Comparison of ENCODE assay signal across 10 cellular contexts in genomic region chr13:94312511-94313191, GRCh38.
DNase-seq lines count a peak whose midpoint lies in the region; ATAC-seq and TF ChIP-seq lines count a peak whose summit lies in the region.
"Had no signal": no experiment of that assay in that cellular context is flagged by ENCODE, and none has a peak within 500 bp of the region (broad histone marks: within the 10 kb centered on the region; RNA-seq: fewer than 3 reads in every experiment).

No MANE protein-coding gene starts in this region.

- H3K4me1 Mint-ChIP-seq in activated CD8-positive, alpha-beta memory T cell treated with anti-CD3 and anti-CD28 coated beads, Interleukin-2, amount 10 ng/mL, durations not matched to agents 7 days and 5 days: peaks cover 67% of the 10 kb centered on the region

- peak overlapping the region; percentile 99 for H3K27ac ChIP-seq in RWPE2 (ENCODE audit: poor library complexity, severe bottlenecking)
- H3K27ac ChIP-seq in tibial artery: no peak overlapping the region
- H3K27ac ChIP-seq: neutrophil had no signal

- H3K9me3 Mint-ChIP-seq in activated CD8-positive, alpha-beta memory T cell treated with anti-CD3 and anti-CD28 coated beads, Interleukin-2, amount 10 ng/mL, durations not matched to agents 7 days and 5 days (ENCODE audit: low read depth): no peaks in the 10 kb centered on the region

- H3K27ac Mint-ChIP-seq in activated CD8-positive, alpha-beta memory T cell treated with anti-CD3 and anti-CD28 coated beads, Interleukin-2, amount 10 ng/mL, durations not matched to agents 7 days and 5 days: peak overlapping the region; percentile 99

- no peaks in the 10 kb centered on the region for H3K27me3 Mint-ChIP-seq in activated CD8-positive, alpha-beta memory T cell treated with anti-CD3 and anti-CD28 coated beads, Interleukin-2, amount 10 ng/mL, durations not matched to agents 7 days and 5 days

- H3K36me3 Mint-ChIP-seq in activated CD8-positive, alpha-beta memory T cell treated with anti-CD3 and anti-CD28 coated beads, Interleukin-2, amount 10 ng/mL, durations not matched to agents 7 days and 5 days: peaks cover 25% of the 10 kb centered on the region

- intact Hi-C loops in tibial artery (cut with DNase I; ENCODE audit: low total_unique reads): no loop called here

- no peaks in the 10 kb centered on the region for H3K27me3 ChIP-seq in RWPE2 (ENCODE audit: insufficient read depth, poor library complexity, severe bottlenecking)
- H3K27me3 ChIP-seq in tibial artery: no peaks in the 10 kb centered on the region
- H3K27me3 ChIP-seq: neutrophil had no signal

- CTCF ChIA-PET in activated CD8-positive, alpha-beta memory T cell treated with anti-CD3 and anti-CD28 coated beads, Interleukin-2, amount 10 ng/mL, durations not matched to agents 7 days and 5 days (lab: Charles Lee): interaction anchor here (1.0 to 1.7 kb wide), 4 partner anchors 10 to 50 kb away, joined by 3 to 6 read pairs (median 4); no protein-coding TSS in a partner anchor

- ATAC-seq in activated CD8-positive, alpha-beta memory T cell treated with anti-CD3 and anti-CD28 coated beads, Interleukin-2, amount 10 ng/mL, durations not matched to agents 7 days and 5 days: peak; percentile 85
- ATAC-seq in HG03039 (IDR thresholded peaks at IDR 0.05; ENCODE audit: unreplicated experiment) (peak; percentile 57), RWPE2 (ENCODE audit: low read depth) (no peak)

- H3K4me3 Mint-ChIP-seq in activated CD8-positive, alpha-beta memory T cell treated with anti-CD3 and anti-CD28 coated beads, Interleukin-2, amount 10 ng/mL, durations not matched to agents 7 days and 5 days: peak overlapping the region; percentile 80

- peaks cover 31% of the 10 kb centered on the region for H3K4me1 ChIP-seq in RWPE2 (ENCODE audit: insufficient read depth, poor library complexity, severe bottlenecking)
- peaks cover 0 to 25% (median 6%) of the 10 kb centered on the region in 4 donors for H3K4me1 ChIP-seq in tibial artery

- peak; percentile 70 for DNase-seq in activated CD8-positive, alpha-beta memory T cell treated with anti-CD3 and anti-CD28 coated beads, Interleukin-2, amount 10 ng/mL, durations not matched to agents 7 days and 5 days
- no peak for DNase-seq in activated CD8-positive, alpha-beta memory T cell treated with anti-CD3 and anti-CD28 coated beads, Interleukin-2, amount 50 U/mL, for 4 hours
- no peak for DNase-seq in RWPE2 (ENCODE audit: low spot score)
- peak; percentile 69 for DNase-seq in retina
- no peak for DNase-seq in Kasumi-1 (lab: John Stamatoyannopoulos, UW)
- DNase-seq in kidney glomerular epithelial cell (lab: John Stamatoyannopoulos, UW): no peak
- DNase-seq in tibial artery: no peak
- DNase-seq: NCI-H774 had no signal

- TF ChIP-seq CTCF in RWPE2 (IDR thresholded peaks at IDR 0.05; ENCODE audit: poor library complexity, severe bottlenecking) (no peak), tibial artery (IDR thresholded peaks at IDR 0.05) (no peak)

- H3K9me3 ChIP-seq in RWPE2 (ENCODE audit: severe bottlenecking) (no peaks in the 10 kb centered on the region), tibial artery (no peaks in the 10 kb centered on the region)
- H3K9me3 ChIP-seq: neutrophil had no signal

- no peaks in the 10 kb centered on the region for H3K36me3 ChIP-seq in RWPE2 (ENCODE audit: low read depth)
- H3K36me3 ChIP-seq in tibial artery: no peaks in the 10 kb centered on the region
- H3K36me3 ChIP-seq: neutrophil had no signal

- H3K4me3 ChIP-seq in RWPE2 (ENCODE audit: severe bottlenecking) (no peak overlapping the region), tibial artery (no peak overlapping the region)

Comparison
In these comparisons a context has a peak if more than half of its experiments do, and no peak if none do; other contexts are left out.
1. DNase-seq: peak in activated CD8-positive, alpha-beta memory T cell treated with anti-CD3 and anti-CD28 coated beads, Interleukin-2, amount 10 ng/mL, durations not matched to agents 7 days and 5 days (single experiment) and retina (single experiment); none in activated CD8-positive, alpha-beta memory T cell treated with anti-CD3 and anti-CD28 coated beads, Interleukin-2, amount 50 U/mL, for 4 hours (single experiment), RWPE2 (single experiment), Kasumi-1 (0 of 2), kidney glomerular epithelial cell (single experiment) and tibial artery (0 of 2).